In the genomic region with DNA sequence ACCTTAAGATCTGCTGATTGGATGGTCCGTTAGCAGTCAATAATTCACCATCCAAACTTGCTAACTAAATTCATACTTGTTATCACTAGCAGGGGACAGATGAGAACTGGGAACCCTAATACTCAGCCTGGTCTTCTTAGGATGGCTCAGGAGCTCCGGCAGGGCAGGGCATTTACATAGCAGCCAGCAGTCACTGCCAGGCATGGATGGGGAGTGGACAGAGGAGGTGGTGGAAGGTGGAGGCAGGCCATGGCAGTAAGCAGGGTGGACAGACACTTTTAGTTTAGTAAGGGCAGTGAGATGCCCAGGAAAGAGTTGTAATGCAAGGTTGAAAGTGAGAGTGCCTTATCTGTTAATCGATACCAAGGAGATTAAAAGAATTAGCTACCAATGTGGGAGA, we compare ENCODE assay signal across 24 cellular contexts.
"Had no signal": no experiment of that assay in that cellular context is flagged by ENCODE, and none has a peak within 500 bp of the region (broad histone marks: within the 10 kb centered on the region; RNA-seq: fewer than 3 reads in every experiment).

No MANE protein-coding gene starts in this region.

- H3K27me3 ChIP-seq: breast epithelium, heart right ventricle, testis, transverse colon, uterus had no signal

- H3K27ac ChIP-seq: breast epithelium, heart right ventricle, left ventricle myocardium inferior, pancreas, testis, transverse colon, uterus had no signal

- H3K36me3 ChIP-seq: breast epithelium, heart right ventricle, left ventricle myocardium inferior, pancreas, transverse colon, uterus had no signal

- H3K4me3 ChIP-seq: breast epithelium, heart right ventricle, left ventricle myocardium inferior, lung, mucosa of descending colon, pancreas, testis, transverse colon, uterus had no signal

- H3K9me3 ChIP-seq: pancreas, testis, uterus had no signal

- H3K4me1 ChIP-seq: breast epithelium, heart right ventricle, left ventricle myocardium inferior, pancreas, testis, transverse colon, uterus had no signal

- DNase-seq: activated CD4-positive, alpha-beta T cell treated with anti-CD3 and anti-CD28 coated beads for 36 hours; activated CD4-positive, CD25-positive, alpha-beta regulatory T cell; activated CD8-positive, alpha-beta T cell treated with anti-CD3 and anti-CD28 coated beads, Interleukin-2, amount 10 ng/mL, durations not matched to agents 7 days and 5 days; activated naive CD4-positive, alpha-beta T cell; activated T-cell treated with anti-CD3 and anti-CD28 coated beads for 4 hours; activated T-cell treated with anti-CD3 and anti-CD28 coated beads, Interleukin-2, amount 50 U/mL, for 72 hours; central memory CD4-positive, alpha-beta T cell; foreskin fibroblast; heart right ventricle; islet precursor cell; left ventricle myocardium inferior; mesendoderm; mucosa of descending colon; nucleus accumbens; pancreas; right cardiac atrium; stimulated activated CD4-positive, alpha-beta T cell treated with anti-CD3 and anti-CD28 coated beads, Interleukin-2, amount 100 ng/mL, for 48 hours; stimulated activated naive CD8-positive, alpha-beta T cell treated with anti-CD3 and anti-CD28 coated beads, Interleukin-15, Interleukin-2, amounts not matched to agents 100 U/mL and 50 U/mL, for 24 hours; T-helper 1 cell; testis; transverse colon; uterus had no signal
